In genomic region chr17:250487-251300, GRCh38 we compare ENCODE assay signal across 18 cellular contexts.
DNase-seq lines count a peak whose midpoint lies in the region; ATAC-seq and TF ChIP-seq lines count a peak whose summit lies in the region.
"Had no signal": no experiment of that assay in that cellular context is flagged by ENCODE, and none has a peak within 500 bp of the region (broad histone marks: within the 10 kb centered on the region; RNA-seq: fewer than 3 reads in every experiment).

No MANE protein-coding gene starts in this region.

- H3K36me3 Mint-ChIP-seq in activated T-helper 17 cell treated with anti-CD3 and anti-CD28 coated beads, Interleukin-2, amount 50 U/mL, for 72 hours (ENCODE audit: low read depth), result no peaks in the 10 kb centered on the region

- no peak overlapping the region for H3K4me3 ChIP-seq in HEK293 (ENCODE audit: low read depth, low read length)

- no peak overlapping the region for H3K4me3 Mint-ChIP-seq in activated T-helper 17 cell treated with anti-CD3 and anti-CD28 coated beads, Interleukin-2, amount 50 U/mL, for 72 hours
- H3K4me3 Mint-ChIP-seq: HFFc6 had no signal

- CTCF ChIA-PET in HEK293 (lab: Yijun Ruan, JAX), result interaction anchor here (0.6 to 0.7 kb wide), 2 partner anchors 61 to 169 kb away, joined by 3 to 5 read pairs; no protein-coding TSS in a partner anchor

- peak; percentile 8 for DNase-seq in activated CD8-positive, alpha-beta memory T cell treated with anti-CD3 and anti-CD28 coated beads, Interleukin-2, amount 50 U/mL, for 4 hours
- DNase-seq in activated CD8-positive, alpha-beta memory T cell treated with anti-CD3 and anti-CD28 coated beads, Interleukin-2, amount 50 U/mL, for 48 hours, result no peak
- peak; percentile 33 for DNase-seq in left lobe of liver (ENCODE audit: low spot score)
- DNase-seq in posterior vena cava (ENCODE audit: low spot score), result peak; percentile 36
- DNase-seq in RPMI8226, result no peak
- no peak for DNase-seq in DMS153 treated with DMSO at 0.1 percent for 48 hours (lab: John Stamatoyannopoulos, UW; ENCODE audit: unreplicated experiment)
- DNase-seq: C1 segment of cervical spinal cord, EL, GOT3, HFFc6, NCI-H1417, NCI-H1930, NCI-H2171, NCI-H446 treated with DMSO at 0.1 percent for 48 hours, NCI-H748 treated with DMSO at 0.1 percent for 48 hours had no signal

- TF ChIP-seq CTCF in HEK293 (tag by site-specific recombination; IDR thresholded peaks at IDR 0.05), result no peak

- H3K9me3 ChIP-seq in HEK293 (ENCODE audit: control insufficient read depth, insufficient read depth, low read depth, low read length), result no peaks in the 10 kb centered on the region

- intact Hi-C loops in posterior vena cava (cut with DNase I), result no loop called here

- no peak for ATAC-seq in left lobe of liver
- ATAC-seq in activated T-helper 17 cell treated with anti-CD3 and anti-CD28 coated beads, Interleukin-2, amount 50 U/mL, for 72 hours (replicated peaks), result no peak
- ATAC-seq: Panc1 had no signal

- no peaks in the 10 kb centered on the region for H3K36me3 ChIP-seq in HEK293 (ENCODE audit: control insufficient read depth in 2 of 2, insufficient read depth in 1 of 2, low read length in 2 of 2)

- no peak overlapping the region for H3K27ac Mint-ChIP-seq in activated T-helper 17 cell treated with anti-CD3 and anti-CD28 coated beads, Interleukin-2, amount 50 U/mL, for 72 hours
- H3K27ac Mint-ChIP-seq: HFFc6 had no signal

- H3K4me1 Mint-ChIP-seq in activated T-helper 17 cell treated with anti-CD3 and anti-CD28 coated beads, Interleukin-2, amount 50 U/mL, for 72 hours, result no peaks in the 10 kb centered on the region

- H3K27ac ChIP-seq in HEK293 (ENCODE audit: extremely low read depth, low read depth, low read length), result no peak overlapping the region

- H3K4me1 ChIP-seq in HEK293 (ENCODE audit: control insufficient read depth, insufficient read depth, low read length), result no peaks in the 10 kb centered on the region

- H3K27me3 Mint-ChIP-seq in activated T-helper 17 cell treated with anti-CD3 and anti-CD28 coated beads, Interleukin-2, amount 50 U/mL, for 72 hours, result no peaks in the 10 kb centered on the region

- POLR2A ChIA-PET in HEK293 (lab: Yijun Ruan, JAX), result no interaction called here

- H3K9me3 Mint-ChIP-seq in activated T-helper 17 cell treated with anti-CD3 and anti-CD28 coated beads, Interleukin-2, amount 50 U/mL, for 72 hours, result no peaks in the 10 kb centered on the region
- H3K9me3 Mint-ChIP-seq: HFFc6 had no signal

TF ChIP-seq in HEK293, 187 proteins besides CTCF, POLR2A, EP300 and RAD21:
- TF ChIP-seq ZNF239 (tag by site-specific recombination; IDR thresholded peaks at IDR 0.05) (peak; percentile 97), KLF9 (tag by site-specific recombination; IDR thresholded peaks at IDR 0.05; ENCODE audit: low read depth) (no peak), ZNF24 (tag by site-specific recombination; IDR thresholded peaks at IDR 0.05) (no peak)

Comparison
In these comparisons a context has a peak if more than half of its experiments do, and no peak if none do; other contexts are left out.
1. DNase-seq: peak in activated CD8-positive, alpha-beta memory T cell treated with anti-CD3 and anti-CD28 coated beads, Interleukin-2, amount 50 U/mL, for 4 hours (single experiment), left lobe of liver (single experiment) and posterior vena cava (single experiment); none in activated CD8-positive, alpha-beta memory T cell treated with anti-CD3 and anti-CD28 coated beads, Interleukin-2, amount 50 U/mL, for 48 hours (single experiment), RPMI8226 (single experiment) and DMS153 treated with DMSO at 0.1 percent for 48 hours (single experiment).